In genomic region chr1:111448918-111449702, GRCh38 we compare ENCODE assay signal across 1 cellular context.
TF ChIP-seq lines count a peak whose summit lies in the region.

A gene with protein sequence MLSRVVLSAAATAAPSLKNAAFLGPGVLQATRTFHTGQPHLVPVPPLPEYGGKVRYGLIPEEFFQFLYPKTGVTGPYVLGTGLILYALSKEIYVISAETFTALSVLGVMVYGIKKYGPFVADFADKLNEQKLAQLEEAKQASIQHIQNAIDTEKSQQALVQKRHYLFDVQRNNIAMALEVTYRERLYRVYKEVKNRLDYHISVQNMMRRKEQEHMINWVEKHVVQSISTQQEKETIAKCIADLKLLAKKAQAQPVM (plus strand): TSS chr1:111449464. CDS start chr1:111449542, 78 bp downstream.
Gene WDR77 (minus strand): TSS chr1:111449256. CDS start chr1:111449169, 87 bp downstream.

TF ChIP-seq in K562, 482 proteins besides CTCF, POLR2A, EP300 and RAD21 (continued from another document and continues in another):
- TF ChIP-seq CHD7 (IDR thresholded peaks at IDR 0.05; ENCODE audit: low read depth, low read length) (no peak), TAF7 (tag; IDR thresholded peaks at IDR 0.05) (peak; percentile 91), MXI1 (IDR thresholded peaks at IDR 0.05; ENCODE audit: low read depth, low read length) (peak; percentile 99), ZNF57 (CRISPR knock-in tag; IDR thresholded peaks at IDR 0.05) (no peak), CSDE1 (IDR thresholded peaks at IDR 0.05) (no peak), NELFE (IDR thresholded peaks at IDR 0.05; ENCODE audit: insufficient read depth, insufficient read length) (no peak), ZEB2 (IDR thresholded peaks at IDR 0.05) (no peak), KLF1 (tag; IDR thresholded peaks at IDR 0.05) (no peak), PHF8 (IDR thresholded peaks at IDR 0.05; ENCODE audit: borderline replicate concordance, low read length) (peak; percentile 85), NBN (IDR thresholded peaks at IDR 0.05; ENCODE audit: low read depth) (no peak), ZNF174 (CRISPR knock-in tag; IDR thresholded peaks at IDR 0.05) (no peak), NFE2 (IDR thresholded peaks at IDR 0.05; ENCODE audit: low read depth) (no peak), BCLAF1 (IDR thresholded peaks at IDR 0.05; ENCODE audit: borderline replicate concordance in 1 of 2, control insufficient read depth in 1 of 2, low read depth in 2 of 2, low read length in 1 of 2) (no peak), CREB1 (IDR thresholded peaks at IDR 0.05) (no peak; the same call in 1 of the 2 replicates), CREB1 (CRISPR knock-in tag; IDR thresholded peaks at IDR 0.05) (no peak; the same call in 1 of the 2 replicates), ZNF76 (CRISPR knock-in tag; IDR thresholded peaks at IDR 0.05; ENCODE audit: borderline replicate concordance) (no peak), ZNF384 (IDR thresholded peaks at IDR 0.05; ENCODE audit: low read depth, low read length) (peak; percentile 98), KAT8 (IDR thresholded peaks at IDR 0.05; ENCODE audit: low read depth) (no peak; the same call in 1 of the 2 replicates), ZFPM2 (CRISPR knock-in tag; IDR thresholded peaks at IDR 0.05) (no peak), ZNF449 (CRISPR knock-in tag; IDR thresholded peaks at IDR 0.05) (no peak), BCOR (IDR thresholded peaks at IDR 0.05) (no peak), CGGBP1 (CRISPR knock-in tag; IDR thresholded peaks at IDR 0.05) (no peak), ZC3H11A (IDR thresholded peaks at IDR 0.05; ENCODE audit: low read depth, low read length) (no peak), POLR3A (IDR thresholded peaks at IDR 0.05; ENCODE audit: borderline replicate concordance, extremely low read depth, insufficient read depth, insufficient read length) (no peak), RNF2 (IDR thresholded peaks at IDR 0.05) (no peak), POLR2B (IDR thresholded peaks at IDR 0.05; ENCODE audit: low read depth, partially characterized antibody) (peak; percentile 94), ELK1 (CRISPR knock-in tag; IDR thresholded peaks at IDR 0.05) (no peak), ZNF124 (CRISPR knock-in tag; IDR thresholded peaks at IDR 0.05) (no peak), IRF2 (CRISPR knock-in tag; IDR thresholded peaks at IDR 0.05) (no peak), DACH1 (IDR thresholded peaks at IDR 0.05; ENCODE audit: partially characterized antibody) (no peak), PBX2 (CRISPR knock-in tag; IDR thresholded peaks at IDR 0.05; ENCODE audit: low read depth) (no peak), PBX2 (tag; conservative IDR thresholded peaks at IDR 0.05; ENCODE audit: low read depth) (no peak), ZNF507 (tag; conservative IDR thresholded peaks at IDR 0.05) (no peak), RUNX1 (IDR thresholded peaks at IDR 0.05; ENCODE audit: low read depth) (no peak), CBFA2T2 (conservative IDR thresholded peaks at IDR 0.05) (no peak), ZNF398 (CRISPR knock-in tag; IDR thresholded peaks at IDR 0.05) (no peak)
- TF ChIP-seq, protein P1, sequence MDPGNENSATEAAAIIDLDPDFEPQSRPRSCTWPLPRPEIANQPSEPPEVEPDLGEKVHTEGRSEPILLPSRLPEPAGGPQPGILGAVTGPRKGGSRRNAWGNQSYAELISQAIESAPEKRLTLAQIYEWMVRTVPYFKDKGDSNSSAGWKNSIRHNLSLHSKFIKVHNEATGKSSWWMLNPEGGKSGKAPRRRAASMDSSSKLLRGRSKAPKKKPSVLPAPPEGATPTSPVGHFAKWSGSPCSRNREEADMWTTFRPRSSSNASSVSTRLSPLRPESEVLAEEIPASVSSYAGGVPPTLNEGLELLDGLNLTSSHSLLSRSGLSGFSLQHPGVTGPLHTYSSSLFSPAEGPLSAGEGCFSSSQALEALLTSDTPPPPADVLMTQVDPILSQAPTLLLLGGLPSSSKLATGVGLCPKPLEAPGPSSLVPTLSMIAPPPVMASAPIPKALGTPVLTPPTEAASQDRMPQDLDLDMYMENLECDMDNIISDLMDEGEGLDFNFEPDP (CRISPR knock-in tag; IDR thresholded peaks at IDR 0.05), result no peak
